8 cellular contexts compared by ENCODE assay signal in genomic region chr6:148947621-148948444, GRCh38.
DNase-seq lines count a peak whose midpoint lies in the region; ATAC-seq and TF ChIP-seq lines count a peak whose summit lies in the region.

No MANE protein-coding gene starts in this region.

- H3K4me3 ChIP-seq in thyroid gland (replicated peaks in 1 of 3) = no peak overlapping the region

- peaks cover 4% of the 10 kb centered on the region for H3K4me1 Mint-ChIP-seq in activated T-helper 17 cell treated with anti-CD3 and anti-CD28 coated beads, Interleukin-2, amount 50 U/mL, for 72 hours

- no peak for TF ChIP-seq POLR2A in thyroid gland (IDR thresholded peaks at IDR 0.05)

- TF ChIP-seq CTCF in omental fat pad (IDR thresholded peaks at IDR 0.05) (peak in 1 of 3 donors; percentile 85), thyroid gland (IDR thresholded peaks at IDR 0.05) (peak; percentile 75 to 86 (median 80))

- WGBS in thyroid gland, 2 donors = 32 to 37% methylated on average over 12 of the region's 12 CpGs

- no peaks in the 10 kb centered on the region for H3K27me3 Mint-ChIP-seq in activated T-helper 17 cell treated with anti-CD3 and anti-CD28 coated beads, Interleukin-2, amount 50 U/mL, for 72 hours

- DNase-seq in COLO668 (lab: John Stamatoyannopoulos, UW; ENCODE audit: unreplicated experiment) (peak; percentile 77), LHCN-M2 (ENCODE audit: low read depth) (peak; percentile 74), RPMI7951 (ENCODE audit: low read depth) (peak; percentile 72), foreskin melanocyte (peak; percentile 74), omental fat pad (ENCODE audit: low spot score) (peak; percentile 90), thyroid gland (peak; percentile 83 to 88)

- H3K27me3 ChIP-seq in thyroid gland = no peaks in the 10 kb centered on the region

- H3K36me3 ChIP-seq in thyroid gland = no peaks in the 10 kb centered on the region

- peaks cover 8 to 12% of the 10 kb centered on the region in 2 donors for H3K4me1 ChIP-seq in thyroid gland

- H3K36me3 Mint-ChIP-seq in activated T-helper 17 cell treated with anti-CD3 and anti-CD28 coated beads, Interleukin-2, amount 50 U/mL, for 72 hours (ENCODE audit: low read depth) = peaks cover under 1% of the 10 kb centered on the region

- no peaks in the 10 kb centered on the region for H3K9me3 Mint-ChIP-seq in activated T-helper 17 cell treated with anti-CD3 and anti-CD28 coated beads, Interleukin-2, amount 50 U/mL, for 72 hours

- H3K27ac ChIP-seq in thyroid gland = peak overlapping the region in 1 of 3 donors; percentile 4

- intact Hi-C loops in thyroid gland (cut with DNase I) = loop anchor here (5.0 kb wide), 1 partner anchor 201 kb away; the partner anchor contains the start of gene UST

- ATAC-seq in GM21360 (IDR thresholded peaks at IDR 0.05; ENCODE audit: unreplicated experiment) (peak; percentile 75), omental fat pad (ENCODE audit: low FRiP score) (peak; percentile 69)
- peak; percentile 82 for ATAC-seq in activated T-helper 17 cell treated with anti-CD3 and anti-CD28 coated beads, Interleukin-2, amount 50 U/mL, for 72 hours (replicated peaks)

- no peak overlapping the region for H3K4me3 Mint-ChIP-seq in activated T-helper 17 cell treated with anti-CD3 and anti-CD28 coated beads, Interleukin-2, amount 50 U/mL, for 72 hours

- H3K27ac Mint-ChIP-seq in activated T-helper 17 cell treated with anti-CD3 and anti-CD28 coated beads, Interleukin-2, amount 50 U/mL, for 72 hours = no peak overlapping the region

- no peaks in the 10 kb centered on the region for H3K9me3 ChIP-seq in thyroid gland
